ENCODE assay signal across 8 cellular contexts in genomic region chr6:34425132-34425497, GRCh38. TPM values are rescaled to one million over a fixed set of nuclear protein-coding genes. Genes with fewer than 3 reads are reported as not detected.
DNase-seq lines count a peak whose midpoint lies in the region; ATAC-seq and TF ChIP-seq lines count a peak whose summit lies in the region.

No MANE protein-coding gene starts in this region.

- peak overlapping the region; percentile 97 for H3K4me3 Mint-ChIP-seq in WTC11

- peaks cover 37% of the 10 kb centered on the region for H3K36me3 ChIP-seq in H7 (replicated peaks; ENCODE audit: control insufficient read depth, insufficient read depth, low read length)

- POLR2A ChIA-PET in WTC11 (lab: Charles Lee): interaction anchor here (0.6 to 4.3 kb wide), 3 partner anchors 10 to 176 kb away, joined by 3 to 20 read pairs (median 3); partner anchors contain the start of gene SMIM29

- H3K27ac Mint-ChIP-seq in WTC11: peak overlapping the region; percentile 99

- H3K27ac ChIP-seq in skin epidermis: peak overlapping the region; percentile 46 to 98 (median 88)

- no peaks in the 10 kb centered on the region for H3K27me3 ChIP-seq in H7 (ENCODE audit: control insufficient read depth, insufficient read depth, low read length)

- DNase-seq in H7 (no peak), WTC11 (ENCODE audit: low spot score) (no peak), fibroblast of the aortic adventitia (ENCODE audit: low read depth) (peak; percentile 22)

- peaks cover 6% of the 10 kb centered on the region for H3K9me3 Mint-ChIP-seq in WTC11

- TF ChIP-seq CTCF in WTC11 (IDR thresholded peaks at IDR 0.05) (no peak), fibroblast of the aortic adventitia (IDR thresholded peaks at IDR 0.05; ENCODE audit: insufficient read depth, low read length) (no peak)

- H3K4me3 ChIP-seq in H7 (ENCODE audit: insufficient read depth, low read depth, low read length): peak overlapping the region; percentile 82
- H3K4me3 ChIP-seq in fibroblast of the aortic adventitia (ENCODE audit: low read depth, low read length): peak overlapping the region; percentile 95
- H3K4me3 ChIP-seq in skin epidermis: peak overlapping the region; percentile 52 to 92 (median 71)

- no peaks in the 10 kb centered on the region for H3K27me3 Mint-ChIP-seq in WTC11 (ENCODE audit: low read depth)

- ATAC-seq in WTC11 (no peak), HG03196 (IDR thresholded peaks at IDR 0.05; ENCODE audit: unreplicated experiment) (no peak), GM19351 (IDR thresholded peaks at IDR 0.05; ENCODE audit: unreplicated experiment) (no peak), HG02884 (IDR thresholded peaks at IDR 0.05; ENCODE audit: unreplicated experiment) (no peak), HG02623 (IDR thresholded peaks at IDR 0.05; ENCODE audit: unreplicated experiment) (no peak)

- CTCF ChIA-PET in WTC11 (lab: Charles Lee): no interaction called here

- H3K4me1 Mint-ChIP-seq in WTC11: peaks cover 29% of the 10 kb centered on the region

- H3K36me3 Mint-ChIP-seq in WTC11: peaks cover 56% of the 10 kb centered on the region

TF ChIP-seq in WTC11, 78 proteins besides CTCF, POLR2A, EP300 and RAD21:
- no peak for TF ChIP-seq TEAD1 (CRISPR knock-in tag; IDR thresholded peaks at IDR 0.05)

RNA-seq across cellular contexts. Expression of gene RPS10, which starts 0.8 kb away (rescaled TPM):
- total RNA-seq in H7 (2014; rRNA removed; shearing (Covaris generic)): 2,577 and 3,167 TPM in 2 replicates
- 2,184 to 2,437 TPM (median 2,411 TPM) in 3 replicates for total RNA-seq in WTC11 (2021)
- total RNA-seq in fibroblast of the aortic adventitia (ENCODE audit: low replicate concordance): 1,593 and 2,945 TPM in 2 replicates

RNA-seq across cellular contexts. Expression of gene NUDT3, which starts 32.6 kb away (rescaled TPM):
- 28.0 and 32.3 TPM in 2 replicates for total RNA-seq in H7 (2014; rRNA removed; shearing (Covaris generic))
- 24.6 to 30.0 TPM (median 24.8 TPM) in 3 replicates for total RNA-seq in WTC11 (2021)
- 24.4 and 34.6 TPM in 2 replicates for total RNA-seq in fibroblast of the aortic adventitia (ENCODE audit: low replicate concordance)

RNA-seq across cellular contexts. Expression of gene PACSIN1, which starts 40.8 kb away (rescaled TPM):
- total RNA-seq in H7 (2014; rRNA removed; shearing (Covaris generic)): 3.4 and 4.9 TPM in 2 replicates
- total RNA-seq in WTC11 (2021) (10.6 to 12.6 TPM (median 10.7 TPM) in 3 replicates), fibroblast of the aortic adventitia (ENCODE audit: low replicate concordance) (not detected in 2 replicates)
